In the genomic region with DNA sequence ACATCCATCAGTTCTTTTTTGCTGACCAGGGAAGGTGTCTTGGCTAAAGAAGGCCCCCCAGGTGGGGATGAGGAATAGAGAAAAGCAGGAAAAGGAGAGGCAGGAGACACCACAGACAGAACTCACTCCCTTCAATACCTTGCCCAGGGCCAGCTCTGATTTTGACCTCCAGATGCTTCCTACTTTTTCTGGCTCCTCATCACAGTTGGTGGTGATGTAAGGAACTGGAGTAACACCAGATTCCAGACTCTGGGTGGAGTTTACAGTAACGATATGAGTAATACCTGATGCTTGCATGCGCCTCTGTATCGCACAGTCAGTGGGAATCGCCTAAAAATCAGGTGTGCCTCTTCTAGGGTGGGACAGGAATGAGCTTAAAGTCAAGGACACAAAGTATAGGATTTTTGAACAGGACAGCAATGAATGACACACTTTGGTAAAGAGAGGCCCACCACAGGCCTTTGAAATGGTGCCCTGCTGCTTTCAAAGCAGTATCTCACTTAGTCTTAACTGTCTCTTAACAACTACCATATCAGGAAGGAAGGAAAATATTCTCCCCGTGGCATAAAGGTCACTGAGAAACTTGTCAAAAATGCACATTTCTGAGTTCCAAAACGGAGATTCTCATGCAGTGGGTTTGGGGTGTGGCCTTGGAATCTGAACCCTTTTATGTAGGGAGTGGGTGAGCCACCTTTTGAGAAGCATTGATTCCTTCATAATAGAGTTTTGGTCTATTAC, we compare ENCODE assay signal across 19 cellular contexts.
A peak's percentile ranks its signal among the peaks of the same experiment; 100 is the strongest.
DNase-seq lines count a peak whose midpoint lies in the region; ATAC-seq and TF ChIP-seq lines count a peak whose summit lies in the region.
"Had no signal": no experiment of that assay in that cellular context is flagged by ENCODE, and none has a peak within 500 bp of the region (broad histone marks: within the 10 kb centered on the region; RNA-seq: fewer than 3 reads in every experiment).

No MANE protein-coding gene starts in this region.

- no peak overlapping the region for H2AFZ ChIP-seq in PC-3 (ENCODE audit: low read length)
- no peak overlapping the region for H2AFZ ChIP-seq in GM23338

- intact Hi-C loops in PC-3 (cut with micrococcal nuclease) = no loop called here

- H3K36me3 ChIP-seq in PC-3 (ENCODE audit: low read depth, low read length) = no peaks in the 10 kb centered on the region
- no peaks in the 10 kb centered on the region for H3K36me3 ChIP-seq in GM23338 (ENCODE audit: insufficient read depth)
- H3K36me3 ChIP-seq: ascending aorta, Peyer's patch, spleen, stomach had no signal

- H3K4me3 ChIP-seq in PC-3 (ENCODE audit: low read length) = no peak overlapping the region
- no peak overlapping the region for H3K4me3 ChIP-seq in GM23338
- H3K4me3 ChIP-seq: ascending aorta, Peyer's patch, spleen, stomach had no signal

- TF ChIP-seq CTCF in PC-3 (conservative IDR thresholded peaks at IDR 0.05; ENCODE audit: low read depth, low read length) (no peak), omental fat pad (IDR thresholded peaks at IDR 0.05) (no peak), GM23338 (conservative IDR thresholded peaks at IDR 0.05; ENCODE audit: low read depth in 2 of 2) (no peak)

- peaks cover 4% of the 10 kb centered on the region; the same call in 2 of the 3 replicates for H3K4me1 Mint-ChIP-seq in GM23338
- H3K4me1 Mint-ChIP-seq: CD14-positive monocyte had no signal

- no peaks in the 10 kb centered on the region for H3K27me3 Mint-ChIP-seq in GM23338 (ENCODE audit: insufficient read depth, low read depth, poor library complexity)

- no TSS peak for BruUV-seq in PC-3 (replicated peaks; lab: Mats Ljungman, UMichigan)

- DNase-seq in GM03348 (ENCODE audit: low spot score) (peak; percentile 35), PC-3 (peak; percentile 90), omental fat pad (ENCODE audit: low spot score) (no peak), GM23338 (ENCODE audit: low spot score) (no peak)
- DNase-seq in stimulated activated CD4-positive, alpha-beta T cell treated with anti-CD3 and anti-CD28 coated beads, Interleukin-4, amount 100 ng/mL, for 24 hours = no peak
- no peak for DNase-seq in stimulated activated naive CD8-positive, alpha-beta T cell treated with anti-CD3 and anti-CD28 coated beads, Interleukin-15, Interleukin-2, amounts not matched to agents 100 U/mL and 50 U/mL, for 24 hours
- no peak for DNase-seq in effector CD8-positive, alpha-beta T cell (lab: John Stamatoyannopoulos, UW)
- DNase-seq: activated CD4-positive, alpha-beta T cell treated with anti-CD3 and anti-CD28 coated beads for 1 hour; activated gamma-delta T cell; GDM1; Karpas-422; NCI-H510A; nucleus accumbens; Peyer's patch; spleen; stomach had no signal

- peak overlapping the region; percentile 3; the same call in 1 of the 2 replicates for H3K9ac ChIP-seq in PC-3 (ENCODE audit: low read length)

- no peak overlapping the region for H3K27ac Mint-ChIP-seq in GM23338
- H3K27ac Mint-ChIP-seq: CD14-positive monocyte had no signal

- no peak overlapping the region for H3K4me3 Mint-ChIP-seq in GM23338
- H3K4me3 Mint-ChIP-seq: CD14-positive monocyte had no signal

- H3K27ac ChIP-seq in PC-3 (ENCODE audit: low read length) (peak overlapping the region; percentile 53), GM23338 (ENCODE audit: low read depth) (no peak overlapping the region)
- H3K27ac ChIP-seq: ascending aorta, Peyer's patch, stomach had no signal

- H3K4me2 ChIP-seq in PC-3 (ENCODE audit: low read length) (peak overlapping the region; percentile 18; the same call in 1 of the 2 replicates), GM23338 (no peak overlapping the region)

- H3K9me3 ChIP-seq in PC-3 (ENCODE audit: low read length) = 0 out of 2 replicates have a peak, but pooled peaks cover 3% of the 10 kb centered on the region
- H3K9me3 ChIP-seq: ascending aorta, Peyer's patch, spleen, stomach had no signal

- H3K9me3 Mint-ChIP-seq in GM23338 = no peaks in the 10 kb centered on the region; the same call in 2 of the 3 replicates

- H3K4me1 ChIP-seq in PC-3 (ENCODE audit: insufficient read depth, low read length) (peaks cover 39% of the 10 kb centered on the region), GM23338 (ENCODE audit: insufficient read depth) (no peaks in the 10 kb centered on the region)
- H3K4me1 ChIP-seq: Peyer's patch had no signal

- POLR2A ChIA-PET in PC-3 (lab: Charles Lee; ENCODE audit: unreplicated experiment) = interaction anchor here (0.6 kb wide), 2 partner anchors 26 to 84 kb away, joined by 4 to 6 read pairs; no protein-coding TSS in a partner anchor

- H3K27me3 ChIP-seq in PC-3 (ENCODE audit: low read length) = no peaks in the 10 kb centered on the region
- no peaks in the 10 kb centered on the region for H3K27me3 ChIP-seq in GM23338 (ENCODE audit: insufficient read depth)
- H3K27me3 ChIP-seq: ascending aorta, Peyer's patch, spleen, stomach had no signal

- H3K36me3 Mint-ChIP-seq in GM23338 (ENCODE audit: low read depth) = no peaks in the 10 kb centered on the region
- H3K36me3 Mint-ChIP-seq: CD14-positive monocyte had no signal

- H3K79me2 ChIP-seq in PC-3 (ENCODE audit: low read length) (no peaks in the 10 kb centered on the region), GM23338 (replicated peaks; ENCODE audit: insufficient read depth) (no peaks in the 10 kb centered on the region)

- H3K9me2 ChIP-seq in PC-3 (replicated peaks; ENCODE audit: low read length) = no peaks in the 10 kb centered on the region
- H3K9me2 ChIP-seq in GM23338 (ENCODE audit: insufficient read depth) = peaks cover 15% of the 10 kb centered on the region

- H3F3A ChIP-seq in PC-3 (ENCODE audit: low read length, unreplicated experiment) = no peaks in the 10 kb centered on the region
- H3F3A ChIP-seq in GM23338 (replicated peaks; ENCODE audit: low read depth) = no peaks in the 10 kb centered on the region

- peak; percentile 77 for ATAC-seq in PC-3
- ATAC-seq in esophagus mucosa = peak; percentile 88
- ATAC-seq in omental fat pad (ENCODE audit: low FRiP score) = peak; percentile 64
- no peak for ATAC-seq in stimulated activated naive CD8-positive, alpha-beta T cell treated with anti-CD3 and anti-CD28 coated beads, Interleukin-15, Interleukin-2, amounts not matched to agents 100 U/mL and 50 U/mL, for 24 hours
- no peak for ATAC-seq in GM23338

- H4K20me1 ChIP-seq in PC-3 (ENCODE audit: low read length) = no peaks in the 10 kb centered on the region
- H4K20me1 ChIP-seq in GM23338 (replicated peaks; ENCODE audit: insufficient read depth) = no peaks in the 10 kb centered on the region

- CTCF ChIA-PET in PC-3 (lab: Charles Lee) = no interaction called here

TF ChIP-seq in GM23338, 12 proteins besides CTCF, POLR2A, EP300 and RAD21:
- TF ChIP-seq CREB1 (CRISPR knock-in tag; IDR thresholded peaks at IDR 0.05; ENCODE audit: low read depth) = no peak
- TF ChIP-seq, protein P1, sequence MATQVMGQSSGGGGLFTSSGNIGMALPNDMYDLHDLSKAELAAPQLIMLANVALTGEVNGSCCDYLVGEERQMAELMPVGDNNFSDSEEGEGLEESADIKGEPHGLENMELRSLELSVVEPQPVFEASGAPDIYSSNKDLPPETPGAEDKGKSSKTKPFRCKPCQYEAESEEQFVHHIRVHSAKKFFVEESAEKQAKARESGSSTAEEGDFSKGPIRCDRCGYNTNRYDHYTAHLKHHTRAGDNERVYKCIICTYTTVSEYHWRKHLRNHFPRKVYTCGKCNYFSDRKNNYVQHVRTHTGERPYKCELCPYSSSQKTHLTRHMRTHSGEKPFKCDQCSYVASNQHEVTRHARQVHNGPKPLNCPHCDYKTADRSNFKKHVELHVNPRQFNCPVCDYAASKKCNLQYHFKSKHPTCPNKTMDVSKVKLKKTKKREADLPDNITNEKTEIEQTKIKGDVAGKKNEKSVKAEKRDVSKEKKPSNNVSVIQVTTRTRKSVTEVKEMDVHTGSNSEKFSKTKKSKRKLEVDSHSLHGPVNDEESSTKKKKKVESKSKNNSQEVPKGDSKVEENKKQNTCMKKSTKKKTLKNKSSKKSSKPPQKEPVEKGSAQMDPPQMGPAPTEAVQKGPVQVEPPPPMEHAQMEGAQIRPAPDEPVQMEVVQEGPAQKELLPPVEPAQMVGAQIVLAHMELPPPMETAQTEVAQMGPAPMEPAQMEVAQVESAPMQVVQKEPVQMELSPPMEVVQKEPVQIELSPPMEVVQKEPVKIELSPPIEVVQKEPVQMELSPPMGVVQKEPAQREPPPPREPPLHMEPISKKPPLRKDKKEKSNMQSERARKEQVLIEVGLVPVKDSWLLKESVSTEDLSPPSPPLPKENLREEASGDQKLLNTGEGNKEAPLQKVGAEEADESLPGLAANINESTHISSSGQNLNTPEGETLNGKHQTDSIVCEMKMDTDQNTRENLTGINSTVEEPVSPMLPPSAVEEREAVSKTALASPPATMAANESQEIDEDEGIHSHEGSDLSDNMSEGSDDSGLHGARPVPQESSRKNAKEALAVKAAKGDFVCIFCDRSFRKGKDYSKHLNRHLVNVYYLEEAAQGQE (IDR thresholded peaks at IDR 0.05; ENCODE audit: unreplicated experiment) = no peak

Comparison
In these comparisons a context has a peak if more than half of its experiments do, and no peak if none do; other contexts are left out.
1. DNase-seq: peak in GM03348 (single experiment) and PC-3 (single experiment); none in omental fat pad (single experiment), stimulated activated CD4-positive, alpha-beta T cell treated with anti-CD3 and anti-CD28 coated beads, Interleukin-4, amount 100 ng/mL, for 24 hours (single experiment), stimulated activated naive CD8-positive, alpha-beta T cell treated with anti-CD3 and anti-CD28 coated beads, Interleukin-15, Interleukin-2, amounts not matched to agents 100 U/mL and 50 U/mL, for 24 hours (single experiment), GM23338 (single experiment) and effector CD8-positive, alpha-beta T cell (single experiment).
2. ATAC-seq: peak in PC-3 (single experiment), esophagus mucosa (single experiment) and omental fat pad (single experiment); none in stimulated activated naive CD8-positive, alpha-beta T cell treated with anti-CD3 and anti-CD28 coated beads, Interleukin-15, Interleukin-2, amounts not matched to agents 100 U/mL and 50 U/mL, for 24 hours (single experiment) and GM23338 (single experiment).